8 cellular contexts compared by ENCODE assay signal in the genomic region with DNA sequence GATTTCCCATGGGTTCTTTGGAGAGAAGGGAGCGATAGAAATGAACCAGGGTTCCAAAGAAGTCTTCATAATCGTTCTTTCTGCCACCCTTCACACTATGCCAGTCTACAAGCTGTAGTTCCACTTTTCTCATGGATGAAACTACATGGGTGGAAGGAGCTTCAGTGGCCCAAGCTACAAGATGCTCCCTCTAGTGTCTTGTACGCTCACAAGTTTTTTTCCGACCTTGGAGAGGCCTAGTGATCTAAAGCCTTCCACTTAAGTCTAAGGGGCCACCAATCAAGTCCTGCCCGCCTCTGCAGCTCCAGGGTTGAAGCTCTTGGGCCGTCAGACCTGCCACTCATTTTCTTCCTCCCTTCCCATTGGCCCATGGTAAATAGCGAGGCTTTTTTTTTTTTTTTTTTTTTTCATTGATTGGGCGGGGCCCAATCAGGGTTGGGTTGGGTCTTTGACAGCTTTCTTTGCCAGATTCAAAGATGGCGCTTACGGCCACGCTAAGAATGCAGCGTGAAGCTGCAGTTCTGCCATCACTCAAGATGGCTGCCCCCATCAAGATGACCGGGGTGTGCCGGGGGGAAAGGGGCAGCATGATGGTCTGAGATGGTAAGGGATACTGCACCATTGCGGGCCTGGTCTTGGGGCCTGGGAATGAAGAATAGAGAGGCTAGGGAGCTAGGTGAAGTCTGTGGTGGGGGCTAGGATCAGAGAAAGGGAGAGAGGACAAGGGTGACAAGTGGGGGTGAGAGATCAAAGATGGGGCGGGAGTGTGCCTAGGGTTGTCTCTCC. TPM values are rescaled to one million over a fixed set of nuclear protein-coding genes. Genes with fewer than 3 reads are reported as not detected.
DNase-seq lines count a peak whose midpoint lies in the region; ATAC-seq and TF ChIP-seq lines count a peak whose summit lies in the region.

A gene (plus strand): TSS at position 527 of the 786 bp plus-strand sequence. CDS start 430 bp downstream, outside the sequence.

- peaks cover 13% of the 10 kb centered on the region for H3K4me1 ChIP-seq in GM23338 (ENCODE audit: insufficient read depth)

- POLR2A ChIA-PET in naive thymus-derived CD8-positive, alpha-beta T cell (lab: Charles Lee) = interaction anchor here (0.6 to 15.0 kb wide), 28 partner anchors 13 to 1199 kb away, joined by 3 to 231 read pairs (median 6); a partner anchor contains a TSS

- no peaks in the 10 kb centered on the region for H4K20me1 ChIP-seq in GM23338 (replicated peaks; ENCODE audit: insufficient read depth)

- H2AFZ ChIP-seq in GM23338 = peak within 1 kb of the TSS; percentile 11

- peak; percentile 92 for ATAC-seq in GM23338
- peak; percentile 97 to 98 for ATAC-seq in naive thymus-derived CD8-positive, alpha-beta T cell

- TF ChIP-seq CTCF in GM23338 (conservative IDR thresholded peaks at IDR 0.05; ENCODE audit: low read depth in 2 of 2) (peak; percentile 56 to 74), fibroblast of mammary gland (conservative IDR thresholded peaks at IDR 0.05; ENCODE audit: control insufficient read depth, insufficient read depth, low read depth, low read length) (peak; percentile 76)

- H3K9me3 Mint-ChIP-seq in GM23338 = no peaks in the 10 kb centered on the region
- no peaks in the 10 kb centered on the region for H3K9me3 Mint-ChIP-seq in naive thymus-derived CD8-positive, alpha-beta T cell

- DNase-seq in ELF-1 (ENCODE audit: low read depth, low spot score) (peak; percentile 100), GM23338 (ENCODE audit: low spot score) (peak; percentile 98), LHCN-M2 (ENCODE audit: low read depth) (peak; percentile 100), RPMI7951 (ENCODE audit: low read depth) (peak; percentile 99), fibroblast of mammary gland (ENCODE audit: low read depth) (peak; percentile 100)
- DNase-seq in activated T-helper 1 cell treated with anti-CD3 and anti-CD28 coated beads, Interleukin-2, amount 50 U/mL, for 16 hours (ENCODE audit: low read depth in 1 of 2, low spot score in 1 of 2) = peak; percentile 59 to 80
- peak; percentile 68 to 97 (median 88) for DNase-seq in naive thymus-derived CD8-positive, alpha-beta T cell
- DNase-seq in stimulated activated naive CD4-positive, alpha-beta T cell (lab: John Stamatoyannopoulos, UW) = peak; percentile 72 to 96 (median 91)

- no peaks in the 10 kb centered on the region for H3K27me3 ChIP-seq in GM23338 (ENCODE audit: insufficient read depth)

- H3K4me2 ChIP-seq in GM23338 = peak within 1 kb of the TSS; percentile 96

- H3K79me2 ChIP-seq in GM23338 (replicated peaks; ENCODE audit: insufficient read depth) = no peaks in the 10 kb centered on the region

- H3K4me3 Mint-ChIP-seq in GM23338 = peak within 1 kb of the TSS; percentile 97
- H3K4me3 Mint-ChIP-seq in naive thymus-derived CD8-positive, alpha-beta T cell = peak within 1 kb of the TSS; percentile 94 to 100 (median 100)

- H3K4me3 ChIP-seq in GM23338 (peak within 1 kb of the TSS; percentile 55), fibroblast of mammary gland (ENCODE audit: control insufficient read depth, low read depth, low read length) (peak within 1 kb of the TSS; percentile 99)

- peaks cover 20% of the 10 kb centered on the region for H3K36me3 Mint-ChIP-seq in GM23338 (ENCODE audit: low read depth)
- peaks cover 0 to 16% (median 0%) of the 10 kb centered on the region in 3 donors for H3K36me3 Mint-ChIP-seq in naive thymus-derived CD8-positive, alpha-beta T cell

- peak within 1 kb of the TSS; percentile 95 for H3K27ac Mint-ChIP-seq in GM23338
- H3K27ac Mint-ChIP-seq in naive thymus-derived CD8-positive, alpha-beta T cell = peak within 1 kb of the TSS; percentile 87 to 99 (median 96)

- peak within 1 kb of the TSS; percentile 84; the same call in 1 of the 2 replicates for H3K27ac ChIP-seq in GM23338 (ENCODE audit: low read depth)

- peaks cover 26% of the 10 kb centered on the region for H3K4me1 Mint-ChIP-seq in GM23338
- peaks cover 33 to 62% (median 54%) of the 10 kb centered on the region in 4 donors for H3K4me1 Mint-ChIP-seq in naive thymus-derived CD8-positive, alpha-beta T cell

- H3F3A ChIP-seq in GM23338 (replicated peaks; ENCODE audit: low read depth) = peaks cover 3% of the 10 kb centered on the region; the same call in 1 of the 2 replicates

- H3K27me3 Mint-ChIP-seq in GM23338 (ENCODE audit: insufficient read depth, low read depth, poor library complexity) = peaks cover 6% of the 10 kb centered on the region
- H3K27me3 Mint-ChIP-seq in naive thymus-derived CD8-positive, alpha-beta T cell = no peaks in the 10 kb centered on the region

- H3K36me3 ChIP-seq in GM23338 (ENCODE audit: insufficient read depth) = peaks cover 6% of the 10 kb centered on the region

- H3K9me2 ChIP-seq in GM23338 (ENCODE audit: insufficient read depth) = no peaks in the 10 kb centered on the region

TF ChIP-seq in GM23338, 12 proteins besides CTCF, POLR2A, EP300 and RAD21 (continues in another document):
- TF ChIP-seq JUNB (IDR thresholded peaks at IDR 0.05; ENCODE audit: unreplicated experiment) (no peak), STAT1 (IDR thresholded peaks at IDR 0.05; ENCODE audit: unreplicated experiment) (no peak), ZNF331 (CRISPR knock-in tag; IDR thresholded peaks at IDR 0.05; ENCODE audit: low read depth) (no peak), CREB1 (CRISPR knock-in tag; IDR thresholded peaks at IDR 0.05; ENCODE audit: low read depth) (no peak)
- TF ChIP-seq, protein P1, sequence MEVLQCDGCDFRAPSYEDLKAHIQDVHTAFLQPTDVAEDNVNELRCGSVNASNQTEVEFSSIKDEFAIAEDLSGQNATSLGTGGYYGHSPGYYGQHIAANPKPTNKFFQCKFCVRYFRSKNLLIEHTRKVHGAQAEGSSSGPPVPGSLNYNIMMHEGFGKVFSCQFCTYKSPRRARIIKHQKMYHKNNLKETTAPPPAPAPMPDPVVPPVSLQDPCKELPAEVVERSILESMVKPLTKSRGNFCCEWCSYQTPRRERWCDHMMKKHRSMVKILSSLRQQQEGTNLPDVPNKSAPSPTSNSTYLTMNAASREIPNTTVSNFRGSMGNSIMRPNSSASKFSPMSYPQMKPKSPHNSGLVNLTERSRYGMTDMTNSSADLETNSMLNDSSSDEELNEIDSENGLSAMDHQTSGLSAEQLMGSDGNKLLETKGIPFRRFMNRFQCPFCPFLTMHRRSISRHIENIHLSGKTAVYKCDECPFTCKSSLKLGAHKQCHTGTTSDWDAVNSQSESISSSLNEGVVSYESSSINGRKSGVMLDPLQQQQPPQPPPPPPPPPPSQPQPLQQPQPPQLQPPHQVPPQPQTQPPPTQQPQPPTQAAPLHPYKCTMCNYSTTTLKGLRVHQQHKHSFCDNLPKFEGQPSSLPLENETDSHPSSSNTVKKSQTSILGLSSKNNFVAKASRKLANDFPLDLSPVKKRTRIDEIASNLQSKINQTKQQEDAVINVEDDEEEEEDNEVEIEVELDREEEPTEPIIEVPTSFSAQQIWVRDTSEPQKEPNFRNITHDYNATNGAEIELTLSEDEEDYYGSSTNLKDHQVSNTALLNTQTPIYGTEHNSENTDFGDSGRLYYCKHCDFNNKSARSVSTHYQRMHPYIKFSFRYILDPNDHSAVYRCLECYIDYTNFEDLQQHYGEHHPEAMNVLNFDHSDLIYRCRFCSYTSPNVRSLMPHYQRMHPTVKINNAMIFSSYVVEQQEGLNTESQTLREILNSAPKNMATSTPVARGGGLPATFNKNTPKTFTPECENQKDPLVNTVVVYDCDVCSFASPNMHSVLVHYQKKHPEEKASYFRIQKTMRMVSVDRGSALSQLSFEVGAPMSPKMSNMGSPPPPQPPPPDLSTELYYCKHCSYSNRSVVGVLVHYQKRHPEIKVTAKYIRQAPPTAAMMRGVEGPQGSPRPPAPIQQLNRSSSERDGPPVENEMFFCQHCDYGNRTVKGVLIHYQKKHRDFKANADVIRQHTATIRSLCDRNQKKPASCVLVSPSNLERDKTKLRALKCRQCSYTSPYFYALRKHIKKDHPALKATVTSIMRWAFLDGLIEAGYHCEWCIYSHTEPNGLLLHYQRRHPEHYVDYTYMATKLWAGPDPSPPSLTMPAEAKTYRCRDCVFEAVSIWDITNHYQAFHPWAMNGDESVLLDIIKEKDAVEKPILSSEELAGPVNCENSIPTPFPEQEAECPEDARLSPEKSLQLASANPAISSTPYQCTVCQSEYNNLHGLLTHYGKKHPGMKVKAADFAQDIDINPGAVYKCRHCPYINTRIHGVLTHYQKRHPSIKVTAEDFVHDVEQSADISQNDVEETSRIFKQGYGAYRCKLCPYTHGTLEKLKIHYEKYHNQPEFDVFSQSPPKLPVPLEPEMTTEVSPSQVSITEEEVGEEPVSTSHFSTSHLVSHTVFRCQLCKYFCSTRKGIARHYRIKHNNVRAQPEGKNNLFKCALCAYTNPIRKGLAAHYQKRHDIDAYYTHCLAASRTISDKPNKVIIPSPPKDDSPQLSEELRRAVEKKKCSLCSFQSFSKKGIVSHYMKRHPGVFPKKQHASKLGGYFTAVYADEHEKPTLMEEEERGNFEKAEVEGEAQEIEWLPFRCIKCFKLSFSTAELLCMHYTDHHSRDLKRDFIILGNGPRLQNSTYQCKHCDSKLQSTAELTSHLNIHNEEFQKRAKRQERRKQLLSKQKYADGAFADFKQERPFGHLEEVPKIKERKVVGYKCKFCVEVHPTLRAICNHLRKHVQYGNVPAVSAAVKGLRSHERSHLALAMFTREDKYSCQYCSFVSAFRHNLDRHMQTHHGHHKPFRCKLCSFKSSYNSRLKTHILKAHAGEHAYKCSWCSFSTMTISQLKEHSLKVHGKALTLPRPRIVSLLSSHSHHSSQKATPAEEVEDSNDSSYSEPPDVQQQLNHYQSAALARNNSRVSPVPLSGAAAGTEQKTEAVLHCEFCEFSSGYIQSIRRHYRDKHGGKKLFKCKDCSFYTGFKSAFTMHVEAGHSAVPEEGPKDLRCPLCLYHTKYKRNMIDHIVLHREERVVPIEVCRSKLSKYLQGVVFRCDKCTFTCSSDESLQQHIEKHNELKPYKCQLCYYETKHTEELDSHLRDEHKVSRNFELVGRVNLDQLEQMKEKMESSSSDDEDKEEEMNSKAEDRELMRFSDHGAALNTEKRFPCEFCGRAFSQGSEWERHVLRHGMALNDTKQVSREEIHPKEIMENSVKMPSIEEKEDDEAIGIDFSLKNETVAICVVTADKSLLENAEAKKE (CRISPR knock-in tag; IDR thresholded peaks at IDR 0.05) = peak; percentile 100

RNA-seq across cellular contexts. Expression of the gene that starts here (rescaled TPM):
- 12.9 and 22.3 TPM in 2 replicates for total RNA-seq in GM23338 (2014; rRNA removed; shearing (Covaris generic))
- polyA plus RNA-seq in GM23338 (2016; fragmentation: Nextera tagmentation; extraction: Ambion mirVana) = 5.9 and 6.8 TPM in 2 replicates
- total RNA-seq in LHCN-M2 (2014; rRNA removed) = 9.8 and 12.6 TPM in 2 replicates
- 12.3 TPM for polyA plus RNA-seq in LHCN-M2 (2012)
- 8.4 and 10.0 TPM in 2 replicates for total RNA-seq in RPMI7951 (2014; rRNA removed; shearing (Covaris generic))
- total RNA-seq in naive thymus-derived CD8-positive, alpha-beta T cell = 10 to 100 TPM in 1 of 2 experiments, 1 to 10 TPM in 1; 9.6 to 11.3 TPM
- 1 to 10 TPM; 4.9 to 8.1 (median 8.0) TPM for polyA plus RNA-seq in naive thymus-derived CD8-positive, alpha-beta T cell

Comparison
In these comparisons a context has a peak if more than half of its experiments do, and no peak if none do; other contexts are left out.
1. Peak in every context shown above with its lines: DNase-seq, ATAC-seq, H3K4me3 ChIP-seq and H3K27ac ChIP-seq.